ENCODE assay signal across 9 cellular contexts in the genomic region with DNA sequence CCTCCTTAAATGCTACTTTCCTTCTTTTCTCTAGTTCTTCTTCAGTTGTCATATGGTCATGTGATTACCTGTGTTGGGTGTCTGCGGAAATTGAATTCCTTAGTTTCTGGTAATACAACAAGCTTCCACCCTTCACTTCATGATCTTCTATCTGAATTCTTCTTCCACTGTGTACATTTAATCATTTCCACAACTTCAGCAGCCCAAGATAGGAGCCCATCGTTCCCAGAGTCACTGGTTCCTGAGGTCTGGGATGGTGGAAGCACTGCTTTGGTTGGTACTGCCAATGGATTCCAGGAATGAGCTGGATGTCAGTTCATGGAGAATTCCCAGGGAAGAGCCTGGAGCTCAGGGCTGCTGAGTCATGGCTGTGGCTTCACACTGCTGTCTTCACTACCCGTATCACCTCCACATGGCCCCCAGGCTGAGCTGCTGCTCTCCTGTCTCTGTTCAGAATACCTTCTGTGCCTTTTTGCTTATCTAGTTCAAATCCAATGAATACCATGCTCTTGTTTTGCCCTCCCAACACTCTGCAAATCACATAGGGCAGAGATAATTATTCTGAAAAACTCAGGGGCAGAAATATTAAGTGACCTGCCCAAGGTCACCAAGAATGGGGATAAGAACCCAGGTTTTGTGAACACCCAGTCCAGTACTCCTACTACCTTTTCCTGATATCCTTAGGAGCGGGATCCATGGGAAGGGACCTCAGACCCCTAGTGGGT.
A peak's percentile ranks its signal among the peaks of the same experiment; 100 is the strongest.
DNase-seq lines count a peak whose midpoint lies in the region; ATAC-seq, FAIRE-seq and TF ChIP-seq lines count a peak whose summit lies in the region.
"Had no signal": no experiment of that assay in that cellular context is flagged by ENCODE, and none has a peak within 500 bp of the region (broad histone marks: within the 10 kb centered on the region; RNA-seq: fewer than 3 reads in every experiment).

No MANE protein-coding gene starts in this region.

- no peaks in the 10 kb centered on the region for H3K27me3 Mint-ChIP-seq in activated naive CD4-positive, alpha-beta T cell treated with anti-CD3 and anti-CD28 coated beads, Interleukin-2, amount 10 ng/mL, durations not matched to agents 7 days and 5 days
- H3K27me3 Mint-ChIP-seq in activated CD8-positive, alpha-beta T cell treated with anti-CD3 and anti-CD28 coated beads, Interleukin-2, amount 10 ng/mL, durations not matched to agents 7 days and 5 days (ENCODE audit: low read depth): no peaks in the 10 kb centered on the region

- H3K4me1 Mint-ChIP-seq in activated naive CD4-positive, alpha-beta T cell treated with anti-CD3 and anti-CD28 coated beads, Interleukin-2, amount 10 ng/mL, durations not matched to agents 7 days and 5 days: peaks cover 77% of the 10 kb centered on the region
- H3K4me1 Mint-ChIP-seq in activated CD8-positive, alpha-beta T cell treated with anti-CD3 and anti-CD28 coated beads, Interleukin-2, amount 10 ng/mL, durations not matched to agents 7 days and 5 days (ENCODE audit: low read depth): peaks cover 66% of the 10 kb centered on the region

- H3K4me1 ChIP-seq in keratinocyte (ENCODE audit: control insufficient read depth, extremely low read depth, insufficient read depth, low read length) (peaks cover 9% of the 10 kb centered on the region), upper lobe of left lung (peaks cover 27 to 48% (median 40%) of the 10 kb centered on the region in 4 donors)

- no peak for TF ChIP-seq CTCF in keratinocyte (optimal IDR thresholded peaks at IDR 0.05 in 1 of 3, IDR thresholded peaks at IDR 0.05 in 1 of 3, conservative IDR thresholded peaks at IDR 0.05 in 1 of 3; ENCODE audit: extremely low read depth in 1 of 3, insufficient read depth in 2 of 3, low read length in 3 of 3)
- TF ChIP-seq CTCF in upper lobe of left lung (IDR thresholded peaks at IDR 0.05): no peak
- no peak for TF ChIP-seq CTCF in WERI-Rb-1 (IDR thresholded peaks at IDR 0.05; ENCODE audit: low read depth, low read length)

- CTCF ChIA-PET in activated naive CD4-positive, alpha-beta T cell treated with anti-CD3 and anti-CD28 coated beads, Interleukin-2, amount 10 ng/mL, durations not matched to agents 7 days and 5 days (lab: Charles Lee): interaction anchor here (0.8 to 5.9 kb wide), 3 partner anchors 10 to 36 kb away, joined by 5 to 35 read pairs (median 18); no protein-coding TSS in a partner anchor
- CTCF ChIA-PET in activated CD8-positive, alpha-beta T cell treated with anti-CD3 and anti-CD28 coated beads, Interleukin-2, amount 10 ng/mL, durations not matched to agents 7 days and 5 days (lab: Charles Lee): interaction anchor here (1.2 to 2.8 kb wide), 7 partner anchors 11 to 191 kb away, joined by 3 to 18 read pairs (median 4); a partner anchor contains a TSS

- H3K9me3 Mint-ChIP-seq in activated naive CD4-positive, alpha-beta T cell treated with anti-CD3 and anti-CD28 coated beads, Interleukin-2, amount 10 ng/mL, durations not matched to agents 7 days and 5 days: peaks cover 15% of the 10 kb centered on the region
- H3K9me3 Mint-ChIP-seq in activated CD8-positive, alpha-beta T cell treated with anti-CD3 and anti-CD28 coated beads, Interleukin-2, amount 10 ng/mL, durations not matched to agents 7 days and 5 days (ENCODE audit: insufficient read depth): peaks cover 7% of the 10 kb centered on the region

- peaks cover 77% of the 10 kb centered on the region for H3K36me3 Mint-ChIP-seq in activated naive CD4-positive, alpha-beta T cell treated with anti-CD3 and anti-CD28 coated beads, Interleukin-2, amount 10 ng/mL, durations not matched to agents 7 days and 5 days
- peaks cover 79% of the 10 kb centered on the region for H3K36me3 Mint-ChIP-seq in activated CD8-positive, alpha-beta T cell treated with anti-CD3 and anti-CD28 coated beads, Interleukin-2, amount 10 ng/mL, durations not matched to agents 7 days and 5 days (ENCODE audit: low read depth)

- dilution Hi-C loops in keratinocyte (cut with MboI; ENCODE audit: extremely low pct_ligation_motif_present, low sequenced_read_pairs): no loop called here

- no peak for TF ChIP-seq POLR2A in upper lobe of left lung (IDR thresholded peaks at IDR 0.05)

- POLR2A ChIA-PET in activated CD8-positive, alpha-beta T cell treated with anti-CD3 and anti-CD28 coated beads, Interleukin-2, amount 10 ng/mL, durations not matched to agents 7 days and 5 days (lab: Charles Lee): interaction anchor here (0.7 to 6.5 kb wide), 3 partner anchors 13 to 160 kb away, joined by 4 to 69 read pairs (median 4); no protein-coding TSS in a partner anchor

- 87 to 89% methylated on average over 4 of the region's 4 CpGs for WGBS in upper lobe of left lung, 2 donors

- no peak for ATAC-seq in activated CD8-positive, alpha-beta T cell treated with anti-CD3 and anti-CD28 coated beads, Interleukin-2, amount 10 ng/mL, durations not matched to agents 7 days and 5 days
- ATAC-seq in upper lobe of left lung (ENCODE audit: low FRiP score in 2 of 2) (no peak), GM18867 (IDR thresholded peaks at IDR 0.05; ENCODE audit: unreplicated experiment) (no peak)

- no peak overlapping the region for H3K4me3 Mint-ChIP-seq in activated naive CD4-positive, alpha-beta T cell treated with anti-CD3 and anti-CD28 coated beads, Interleukin-2, amount 10 ng/mL, durations not matched to agents 7 days and 5 days
- peak overlapping the region; percentile 15 for H3K4me3 Mint-ChIP-seq in activated CD8-positive, alpha-beta T cell treated with anti-CD3 and anti-CD28 coated beads, Interleukin-2, amount 10 ng/mL, durations not matched to agents 7 days and 5 days

- H3K79me2 ChIP-seq in keratinocyte (ENCODE audit: control insufficient read depth, insufficient read depth, low read length): no peaks in the 10 kb centered on the region

- H3K4me2 ChIP-seq in keratinocyte (ENCODE audit: control insufficient read depth, extremely low read depth, insufficient read depth, low read depth, low read length): no peak overlapping the region

- no peak for TF ChIP-seq EP300 in upper lobe of left lung (IDR thresholded peaks at IDR 0.05)

- no peaks in the 10 kb centered on the region for H4K20me1 ChIP-seq in keratinocyte (ENCODE audit: control insufficient read depth, extremely low read depth, insufficient read depth, low read length)

- H3K27ac ChIP-seq in keratinocyte (ENCODE audit: control insufficient read depth, insufficient read depth, low read length): no peak overlapping the region
- peak overlapping the region; percentile 21 to 52 (median 30) for H3K27ac ChIP-seq in upper lobe of left lung
- H3K27ac ChIP-seq in WERI-Rb-1: no peak overlapping the region
- H3K27ac ChIP-seq: esophagus muscularis mucosa had no signal

- peak; percentile 23 for FAIRE-seq in keratinocyte (lab: Jason Lieb, UNC)

- H3K27me3 ChIP-seq in keratinocyte (ENCODE audit: control insufficient read depth, extremely low read depth, insufficient read depth, low read length): no peaks in the 10 kb centered on the region
- H3K27me3 ChIP-seq in upper lobe of left lung: no peaks in the 10 kb centered on the region
- no peaks in the 10 kb centered on the region for H3K27me3 ChIP-seq in WERI-Rb-1 (ENCODE audit: insufficient read depth, low read depth, severe bottlenecking)
- H3K27me3 ChIP-seq: esophagus muscularis mucosa had no signal

- H3K9me1 ChIP-seq in keratinocyte (ENCODE audit: control insufficient read depth, extremely low read depth, insufficient read depth, low read length): no peaks in the 10 kb centered on the region

- no peak overlapping the region for H3K4me3 ChIP-seq in keratinocyte (ENCODE audit: control insufficient read depth in 2 of 3, extremely low read depth in 1 of 3, insufficient read depth in 2 of 3, low read depth in 1 of 3, low read length in 3 of 3)
- no peak overlapping the region for H3K4me3 ChIP-seq in upper lobe of left lung
- no peak overlapping the region for H3K4me3 ChIP-seq in WERI-Rb-1 (ENCODE audit: low read depth, low read length)
- H3K4me3 ChIP-seq: esophagus muscularis mucosa had no signal

- H3K27ac Mint-ChIP-seq in activated naive CD4-positive, alpha-beta T cell treated with anti-CD3 and anti-CD28 coated beads, Interleukin-2, amount 10 ng/mL, durations not matched to agents 7 days and 5 days: peak overlapping the region; percentile 92
- H3K27ac Mint-ChIP-seq in activated CD8-positive, alpha-beta T cell treated with anti-CD3 and anti-CD28 coated beads, Interleukin-2, amount 10 ng/mL, durations not matched to agents 7 days and 5 days: peak overlapping the region; percentile 95

- DNase-seq in activated naive CD4-positive, alpha-beta T cell treated with anti-CD3 and anti-CD28 coated beads, Interleukin-2, amount 10 ng/mL, durations not matched to agents 7 days and 5 days: no peak
- DNase-seq in activated naive CD4-positive, alpha-beta T cell treated with Interleukin-2 at 50 U/mL for 16 hours: no peak
- no peak for DNase-seq in activated CD8-positive, alpha-beta T cell treated with anti-CD3 and anti-CD28 coated beads, Interleukin-2, amount 10 ng/mL, durations not matched to agents 7 days and 5 days
- DNase-seq in keratinocyte (ENCODE audit: low read depth, low spot score): no peak
- no peak for DNase-seq in upper lobe of left lung
- no peak for DNase-seq in WERI-Rb-1
- DNase-seq in stimulated activated naive CD4-positive, alpha-beta T cell treated with Interleukin-2 at 50 U/mL for 16 hours (lab: John Stamatoyannopoulos, UW): no peak

- no peak overlapping the region for H2AFZ ChIP-seq in keratinocyte (ENCODE audit: control insufficient read depth, low read length)

- no peaks in the 10 kb centered on the region for H3K9me3 ChIP-seq in keratinocyte (ENCODE audit: control insufficient read depth, low read depth, low read length)
- H3K9me3 ChIP-seq in upper lobe of left lung: no peaks in the 10 kb centered on the region
- H3K9me3 ChIP-seq in WERI-Rb-1 (ENCODE audit: severe bottlenecking): no peaks in the 10 kb centered on the region

- H3K9ac ChIP-seq in keratinocyte (ENCODE audit: control insufficient read depth, extremely low read depth, insufficient read depth, low read length): no peak overlapping the region

- H3K36me3 ChIP-seq in keratinocyte (ENCODE audit: control insufficient read depth in 2 of 2, extremely low read depth in 1 of 2, insufficient read depth in 2 of 2, low read length in 2 of 2) (no peaks in the 10 kb centered on the region), upper lobe of left lung (peaks cover 0 to 36% (median 11%) of the 10 kb centered on the region in 4 donors), WERI-Rb-1 (peaks cover 24% of the 10 kb centered on the region)

Comparison
In these comparisons a context has a peak if more than half of its experiments do, and no peak if none do; other contexts are left out.
1. H3K27ac ChIP-seq: peak in upper lobe of left lung (4 of 4); none in keratinocyte (single experiment) and WERI-Rb-1 (single experiment).